Comparison of ENCODE assay signal across 10 cellular contexts in the genomic region with DNA sequence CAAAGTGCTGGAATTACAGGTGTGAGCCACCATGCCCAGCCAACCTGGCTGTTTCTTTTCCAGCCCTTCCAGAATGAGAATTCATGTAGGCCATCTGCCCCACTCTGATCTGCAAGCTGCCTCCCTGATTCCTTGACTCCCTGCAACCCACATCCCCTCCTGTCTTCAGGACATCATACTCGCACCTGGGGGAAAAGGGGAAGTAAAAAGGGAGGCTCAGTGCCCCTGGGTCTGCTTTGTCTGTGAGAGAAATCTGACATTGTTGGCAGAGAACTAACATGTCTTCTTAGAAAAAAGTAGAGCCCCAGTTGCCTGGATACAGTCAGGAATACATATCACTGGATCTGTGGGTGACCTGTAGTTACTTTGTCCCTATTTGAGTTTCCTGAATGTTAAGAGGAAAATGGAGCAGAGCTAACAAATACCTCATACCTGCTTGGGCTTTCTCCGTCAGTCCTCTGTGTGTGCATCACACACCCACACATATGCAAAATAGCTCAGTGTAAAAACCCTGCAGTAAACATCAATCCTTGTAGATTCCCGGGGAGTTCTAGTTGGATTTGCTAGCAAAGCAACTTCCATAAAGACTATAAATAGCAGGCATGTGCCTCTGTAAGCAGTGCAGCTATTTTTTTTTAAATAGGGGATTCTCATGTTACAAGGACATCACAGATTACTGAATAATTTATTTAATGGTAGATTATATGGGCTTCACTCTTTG.
A peak's percentile ranks its signal among the peaks of the same experiment; 100 is the strongest.
DNase-seq lines count a peak whose midpoint lies in the region; ATAC-seq and TF ChIP-seq lines count a peak whose summit lies in the region.
"Had no signal": no experiment of that assay in that cellular context is flagged by ENCODE, and none has a peak within 500 bp of the region (broad histone marks: within the 10 kb centered on the region; RNA-seq: fewer than 3 reads in every experiment).

No MANE protein-coding gene starts in this region.

- H3K27ac ChIP-seq in 22Rv1 = peak overlapping the region; percentile 72
- H3K27ac ChIP-seq: C4-2B had no signal

- DNase-seq in NAMALWA (ENCODE audit: low spot score) = peak; percentile 76
- peak; percentile 74 for DNase-seq in germinal center (ENCODE audit: low spot score)
- DNase-seq in pons (ENCODE audit: low spot score) = no peak
- no peak for DNase-seq in AG20443 (ENCODE audit: low spot score)
- DNase-seq in T-helper 9 cell = no peak
- no peak for DNase-seq in kidney tubule cell (ENCODE audit: low spot score)

- no peak for TF ChIP-seq CTCF in 22Rv1 (IDR thresholded peaks at IDR 0.05)

- peak; percentile 27 for ATAC-seq in GM21576 (IDR thresholded peaks at IDR 0.05; ENCODE audit: unreplicated experiment)
- ATAC-seq: K562 had no signal

Comparison
In these comparisons a context has a peak if more than half of its experiments do, and no peak if none do; other contexts are left out.
1. DNase-seq: peak in NAMALWA (single experiment) and germinal center (single experiment); none in pons (single experiment), AG20443 (single experiment), T-helper 9 cell (single experiment) and kidney tubule cell (single experiment).